1 cellular context compared by ENCODE assay signal in genomic region chr16:49128740-49129139, GRCh38.
TF ChIP-seq lines count a peak whose summit lies in the region.

No MANE protein-coding gene starts in this region.

TF ChIP-seq in K562, 482 proteins besides CTCF, POLR2A, EP300 and RAD21 (continued from another document):
- no peak for TF ChIP-seq SRSF7 (optimal IDR thresholded peaks at IDR 0.05; ENCODE audit: low read depth, low read length)
TF ChIP-seq in K562: peak in this region for 2.
